Comparison of ENCODE assay signal across 26 cellular contexts in genomic region chr3:27115352-27115751, GRCh38.
"Had no signal": no experiment of that assay in that cellular context is flagged by ENCODE, and none has a peak within 500 bp of the region (broad histone marks: within the 10 kb centered on the region; RNA-seq: fewer than 3 reads in every experiment).

No MANE protein-coding gene starts in this region.

- DNase-seq: colonic mucosa; cortex of kidney; dermis blood vessel endothelial cell; dorsolateral prefrontal cortex; effector CD4-positive, alpha-beta T cell; effector CD8-positive, alpha-beta T cell; effector memory CD4-positive, alpha-beta T cell; effector memory CD8-positive, alpha-beta T cell; endodermal cell; erythroblast; esophagus squamous epithelium; foreskin melanocyte; gastrocnemius medialis; glutamatergic neuron; head of caudate nucleus; heart left ventricle; heart right ventricle had no signal

- H3K9me3 ChIP-seq: colonic mucosa, esophagus muscularis mucosa, esophagus squamous epithelium, gastrocnemius medialis, gastroesophageal sphincter, heart left ventricle, heart right ventricle had no signal

- FAIRE-seq: colon, endometrium, endothelial cell of umbilical vein, frontal cortex had no signal

- H3K27me3 ChIP-seq: colonic mucosa, dorsolateral prefrontal cortex, esophagus muscularis mucosa, esophagus squamous epithelium, foreskin keratinocyte, gastrocnemius medialis, gastroesophageal sphincter, heart left ventricle, heart right ventricle had no signal

- H3K27ac ChIP-seq: colonic mucosa, coronary artery, dorsolateral prefrontal cortex, epithelial cell of prostate, esophagus muscularis mucosa, esophagus squamous epithelium, foreskin keratinocyte, gastrocnemius medialis, gastroesophageal sphincter, heart left ventricle, heart right ventricle had no signal

- H3K4me1 ChIP-seq: colonic mucosa, esophagus muscularis mucosa, esophagus squamous epithelium, foreskin keratinocyte, gastrocnemius medialis, gastroesophageal sphincter, heart right ventricle had no signal

- ATAC-seq: effector memory CD8-positive, alpha-beta T cell; gastrocnemius medialis; gastroesophageal sphincter; heart left ventricle; heart right ventricle had no signal

- H3K4me3 ChIP-seq: colonic mucosa, coronary artery, dorsolateral prefrontal cortex, esophagus muscularis mucosa, esophagus squamous epithelium, gastrocnemius medialis, gastroesophageal sphincter, heart left ventricle, heart right ventricle had no signal

- H3K36me3 ChIP-seq: colonic mucosa, esophagus squamous epithelium, gastroesophageal sphincter had no signal
